ENCODE assay signal across 10 cellular contexts in genomic region chr13:106919093-106919492, GRCh38.
DNase-seq lines count a peak whose midpoint lies in the region; ATAC-seq and TF ChIP-seq lines count a peak whose summit lies in the region.
"Had no signal": no experiment of that assay in that cellular context is flagged by ENCODE, and none has a peak within 500 bp of the region (broad histone marks: within the 10 kb centered on the region; RNA-seq: fewer than 3 reads in every experiment).

No MANE protein-coding gene starts in this region.

- 32 to 39% (median 35%) methylated on average over 7 of the region's 7 CpGs for WGBS in heart left ventricle, 4 donors
- 64% methylated on average over 7 of the region's 7 CpGs for WGBS in GM23248 (ENCODE audit: low coverage in 1 of 2, low lambda C conversion rate in 2 of 2, missing lambda C conversion rate in 2 of 2), 2 experiments

- H3F3A ChIP-seq in GM23248 (ENCODE audit: insufficient read depth) = no peaks in the 10 kb centered on the region

- no peak for TF ChIP-seq POLR2A in heart left ventricle (IDR thresholded peaks at IDR 0.05)

- no peak overlapping the region for H3K9ac ChIP-seq in GM23248

- H3K4me1 ChIP-seq in heart left ventricle (peaks cover 0 to 27% (median 8%) of the 10 kb centered on the region in 12 donors), thoracic aorta (ENCODE audit: control insufficient read depth in 1 of 2, low read depth in 2 of 2) (peaks cover 4 to 25% of the 10 kb centered on the region in 2 donors), GM23248 (ENCODE audit: insufficient read depth) (no peaks in the 10 kb centered on the region)

- H3K36me3 ChIP-seq in heart left ventricle (no peaks in the 10 kb centered on the region), thoracic aorta (no peaks in the 10 kb centered on the region), GM23248 (ENCODE audit: low read depth) (no peaks in the 10 kb centered on the region)

- in situ Hi-C loops in GM23248 (cut with MboI) = no loop called here

- H4K20me1 ChIP-seq in GM23248 (ENCODE audit: insufficient read depth) = no peaks in the 10 kb centered on the region

- peak overlapping the region; percentile 86 to 98 (median 94) for H3K27ac ChIP-seq in heart left ventricle
- H3K27ac ChIP-seq in thoracic aorta = peak overlapping the region; percentile 84 to 94
- H3K27ac ChIP-seq in GM23248 = no peak overlapping the region

- H3K9me3 ChIP-seq in heart left ventricle (no peaks in the 10 kb centered on the region), thoracic aorta (no peaks in the 10 kb centered on the region), GM23248 (ENCODE audit: low read depth) (no peaks in the 10 kb centered on the region)

- H2AFZ ChIP-seq in GM23248 = no peak overlapping the region

- no peak for DNase-seq in heart left ventricle
- DNase-seq in Right ventricle myocardium superior = no peak
- peak; percentile 52 to 53 for DNase-seq in Kasumi-1 (lab: John Stamatoyannopoulos, UW)
- peak; percentile 42 for DNase-seq in glomerular visceral epithelial cell (ENCODE audit: extremely low spot score)
- no peak for DNase-seq in thoracic aorta (ENCODE audit: low spot score)
- no peak for DNase-seq in GM23248
- no peak for DNase-seq in DMS 273 treated with DMSO at 0.1 percent for 48 hours (lab: John Stamatoyannopoulos, UW)
- DNase-seq: IMR-90 had no signal

- H3K79me2 ChIP-seq in GM23248 (ENCODE audit: insufficient read depth) = no peaks in the 10 kb centered on the region

- intact Hi-C loops in heart left ventricle (cut with DNase I) = loop anchor here in 9 of 10 donors (2.0 to 10.0 kb wide), 20 partner anchors 114 to 384 kb away; partner anchors contain the start of genes EFNB2 (in 8 of the 9) and ARGLU1 (in 1 of the 9)
- intact Hi-C loops in Right ventricle myocardium superior (cut with DNase I) = loop anchor here (10.0 kb wide), 2 partner anchors 214 to 384 kb away; partner anchors contain the start of gene EFNB2

- TF ChIP-seq CTCF in heart left ventricle (IDR thresholded peaks at IDR 0.05) (no peak), thoracic aorta (IDR thresholded peaks at IDR 0.05) (no peak)

- no peak overlapping the region for H3K4me2 ChIP-seq in GM23248 (ENCODE audit: unreplicated experiment)

- H3K9me2 ChIP-seq in GM23248 (ENCODE audit: insufficient read depth) = no peaks in the 10 kb centered on the region

- H3K4me3 ChIP-seq in heart left ventricle (peak overlapping the region in 9 of 12 donors; percentile 3 to 73 (median 62)), thoracic aorta (peak overlapping the region; percentile 73), GM23248 (no peak overlapping the region)

- H3K27me3 ChIP-seq in heart left ventricle = peaks cover 0 to 3% (median 0%) of the 10 kb centered on the region in 9 donors
- no peaks in the 10 kb centered on the region for H3K27me3 ChIP-seq in thoracic aorta (replicated peaks; ENCODE audit: insufficient read depth)
- H3K27me3 ChIP-seq in GM23248 (replicated peaks; ENCODE audit: insufficient read depth) = no peaks in the 10 kb centered on the region; the same call in 1 of the 2 replicates

- ATAC-seq in heart left ventricle (no peak), Right ventricle myocardium superior (ENCODE audit: poor library complexity) (no peak), thoracic aorta (ENCODE audit: insufficient number of reproducible peaks, low FRiP score, low read depth) (no peak), HG02970 (IDR thresholded peaks at IDR 0.05; ENCODE audit: low FRiP score, unreplicated experiment) (no peak)
- ATAC-seq: Panc1 had no signal

Comparison
In these comparisons a context has a peak if more than half of its experiments do, and no peak if none do; other contexts are left out.
1. DNase-seq: peak in Kasumi-1 (2 of 2) and glomerular visceral epithelial cell (single experiment); none in heart left ventricle (0 of 5), Right ventricle myocardium superior (single experiment), thoracic aorta (single experiment), GM23248 (single experiment) and DMS 273 treated with DMSO at 0.1 percent for 48 hours (single experiment).